Comparison of ENCODE assay signal across 24 cellular contexts in genomic region chr11:17974246-17974645, GRCh38.
"Had no signal": no experiment of that assay in that cellular context is flagged by ENCODE, and none has a peak within 500 bp of the region (broad histone marks: within the 10 kb centered on the region; RNA-seq: fewer than 3 reads in every experiment).

No MANE protein-coding gene starts in this region.

- H3K27ac ChIP-seq: body of pancreas, cardiac muscle cell, left ventricle myocardium inferior, right lobe of liver, uterus had no signal

- H3K27me3 ChIP-seq: body of pancreas, cardiac muscle cell, right lobe of liver, uterus had no signal

- H3K9me3 Mint-ChIP-seq: type B pancreatic cell had no signal

- H3K36me3 ChIP-seq: right lobe of liver, uterus had no signal

- H3K9me3 ChIP-seq: body of pancreas, left ventricle myocardium inferior, right lobe of liver, thoracic aorta, uterus had no signal

- H3K4me1 Mint-ChIP-seq: activated CD8-positive, alpha-beta memory T cell treated with anti-CD3 and anti-CD28 coated beads, Interleukin-2, amount 10 ng/mL, durations not matched to agents 7 days and 5 days; nephron had no signal

- H3K4me3 Mint-ChIP-seq: activated CD8-positive, alpha-beta memory T cell treated with anti-CD3 and anti-CD28 coated beads, Interleukin-2, amount 10 ng/mL, durations not matched to agents 7 days and 5 days; activated CD8-positive, alpha-beta T cell treated with anti-CD3 and anti-CD28 coated beads, Interleukin-2, amount 10 ng/mL, durations not matched to agents 7 days and 5 days; endodermal cell; nephron; stimulated activated naive CD8-positive, alpha-beta T cell treated with anti-CD3 and anti-CD28 coated beads, Interleukin-15, Interleukin-2, amounts not matched to agents 100 ng/mL and 50 ng/mL, for 24 hours; T-helper 17 cell; type B pancreatic cell; WTC11 had no signal

- H3K4me1 ChIP-seq: body of pancreas had no signal

- DNase-seq: activated CD4-positive, alpha-beta T cell treated with anti-CD3 and anti-CD28 coated beads for 1 hour; activated CD8-positive, alpha-beta memory T cell treated with anti-CD3 and anti-CD28 coated beads, Interleukin-2, amount 10 ng/mL, durations not matched to agents 7 days and 5 days; activated CD8-positive, alpha-beta T cell treated with anti-CD3 and anti-CD28 coated beads, Interleukin-2, amount 10 ng/mL, durations not matched to agents 7 days and 5 days; activated T-cell treated with anti-CD3 and anti-CD28 coated beads, Interleukin-2, amount 50 U/mL, for 48 hours; body of pancreas; endodermal cell; foreskin fibroblast; left ventricle myocardium inferior; right lobe of liver; stimulated activated CD4-positive, alpha-beta T cell treated with anti-CD3 and anti-CD28 coated beads, Interleukin-12 subunit alpha, Interleukin-12 subunit beta, amount 100 ng/mL, for 4 hours; stimulated activated CD4-positive, alpha-beta T cell treated with anti-CD3 and anti-CD28 coated beads, Interleukin-4, amount 100 ng/mL, for 1 hour; T-helper 17 cell; T1000; uterus had no signal

- ATAC-seq: activated CD8-positive, alpha-beta memory T cell treated with anti-CD3 and anti-CD28 coated beads, Interleukin-2, amount 10 ng/mL, durations not matched to agents 7 days and 5 days; activated CD8-positive, alpha-beta T cell treated with anti-CD3 and anti-CD28 coated beads, Interleukin-2, amount 10 ng/mL, durations not matched to agents 7 days and 5 days; activated naive CD4-positive, alpha-beta T cell treated with anti-CD3 and anti-CD28 coated beads, Interleukin-2, amount 50 U/mL, for 72 hours; body of pancreas; esophagus mucosa; right lobe of liver; T-helper 17 cell; WTC11 had no signal

- H3K27me3 Mint-ChIP-seq: activated CD8-positive, alpha-beta memory T cell treated with anti-CD3 and anti-CD28 coated beads, Interleukin-2, amount 10 ng/mL, durations not matched to agents 7 days and 5 days; stimulated activated naive CD8-positive, alpha-beta T cell treated with anti-CD3 and anti-CD28 coated beads, Interleukin-15, Interleukin-2, amounts not matched to agents 100 ng/mL and 50 ng/mL, for 24 hours; T-helper 17 cell; type B pancreatic cell had no signal

- H3K27ac Mint-ChIP-seq: activated CD8-positive, alpha-beta memory T cell treated with anti-CD3 and anti-CD28 coated beads, Interleukin-2, amount 10 ng/mL, durations not matched to agents 7 days and 5 days; activated CD8-positive, alpha-beta T cell treated with anti-CD3 and anti-CD28 coated beads, Interleukin-2, amount 10 ng/mL, durations not matched to agents 7 days and 5 days; activated naive CD4-positive, alpha-beta T cell treated with anti-CD3 and anti-CD28 coated beads, Interleukin-2, amount 50 U/mL, for 72 hours; activated T-helper 2 cell treated with anti-CD3 and anti-CD28 coated beads, Interferon-gamma antibody, Interleukin-2, Interleukin-4, amounts not matched to agents 10 μg/mL and 5 μg/mL and 100 μg/mL, durations not matched to agents 14 hours and 24 hours and 36 hours; endodermal cell; nephron; stimulated activated naive CD8-positive, alpha-beta T cell treated with anti-CD3 and anti-CD28 coated beads, Interleukin-15, Interleukin-2, amounts not matched to agents 100 ng/mL and 50 ng/mL, for 24 hours; T-helper 17 cell; type B pancreatic cell; WTC11 had no signal

- H3K4me3 ChIP-seq: body of pancreas, cardiac muscle cell, left ventricle myocardium inferior, right lobe of liver, skin epidermis, thoracic aorta, uterus had no signal
